Comparison of ENCODE assay signal across 21 cellular contexts in genomic region chr10:34575882-34576281, GRCh38.
DNase-seq lines count a peak whose midpoint lies in the region; ATAC-seq and TF ChIP-seq lines count a peak whose summit lies in the region.
"Had no signal": no experiment of that assay in that cellular context is flagged by ENCODE, and none has a peak within 500 bp of the region (broad histone marks: within the 10 kb centered on the region; RNA-seq: fewer than 3 reads in every experiment).

No MANE protein-coding gene starts in this region.

- intact Hi-C loops in CD14-positive monocyte (cut with micrococcal nuclease): no loop called here

- no peaks in the 10 kb centered on the region for H3K4me1 Mint-ChIP-seq in CD14-positive monocyte

- in situ Hi-C loops in GM23248 (cut with MboI): no loop called here

- WGBS in GM23248 (ENCODE audit: low coverage in 1 of 2, low lambda C conversion rate in 2 of 2, missing lambda C conversion rate in 2 of 2), 2 experiments: 59 to 62% methylated on average over 3 of the region's 3 CpGs

- H3K36me3 ChIP-seq in GM23248 (ENCODE audit: low read depth) (no peaks in the 10 kb centered on the region), osteoblast (ENCODE audit: insufficient read depth, low read length) (no peaks in the 10 kb centered on the region)
- H3K36me3 ChIP-seq: BLaER1 treated with 17β-estradiol and CSF1 and Interleukin-3, amounts not matched to agents 10 nM and 100 nM had no signal

- H3K27ac Mint-ChIP-seq in CD14-positive monocyte: peak overlapping the region in 1 of 7 donors; percentile 6
- H3K27ac Mint-ChIP-seq: activated CD4-positive, alpha-beta memory T cell treated with anti-CD3 and anti-CD28 coated beads for 36 hours; activated naive CD4-positive, alpha-beta T cell treated with anti-CD3 and anti-CD28 coated beads, Interleukin-2, amount 50 U/mL, for 72 hours; activated T-cell treated with anti-CD3 and anti-CD28 coated beads, Interleukin-2, amount 50 U/mL, for 24 hours; dendritic cell treated with granulocyte-macrophage colony-stimulating factor and Interleukin-4, amounts not matched to agents 40 ng/mL and 50 ng/mL, for 4 days had no signal

- H3K27me3 ChIP-seq in GM23248 (replicated peaks; ENCODE audit: insufficient read depth) (no peaks in the 10 kb centered on the region), osteoblast (ENCODE audit: insufficient read depth, low read length) (no peaks in the 10 kb centered on the region)
- H3K27me3 ChIP-seq: BLaER1 treated with 17β-estradiol and CSF1 and Interleukin-3, amounts not matched to agents 10 nM and 100 nM; body of pancreas; hepatocyte; testis had no signal

- H3K4me1 ChIP-seq in GM23248 (ENCODE audit: insufficient read depth) (peaks cover 18% of the 10 kb centered on the region), osteoblast (ENCODE audit: insufficient read depth, low read length) (peaks cover 7% of the 10 kb centered on the region)
- H3K4me1 ChIP-seq: testis had no signal

- H2AFZ ChIP-seq in GM23248 (no peak overlapping the region), osteoblast (ENCODE audit: low read length) (no peak overlapping the region)
- H2AFZ ChIP-seq: hepatocyte had no signal

- H3K79me2 ChIP-seq in GM23248 (ENCODE audit: insufficient read depth): peaks cover 24% of the 10 kb centered on the region; the same call in 1 of the 2 replicates
- peaks cover 3% of the 10 kb centered on the region for H3K79me2 ChIP-seq in osteoblast (ENCODE audit: insufficient read depth, low read length)

- H3K4me3 ChIP-seq in GM23248 (no peak overlapping the region), fibroblast of mammary gland (ENCODE audit: control insufficient read depth, low read depth, low read length) (no peak overlapping the region), osteoblast (ENCODE audit: insufficient read depth, low read length) (no peak overlapping the region)
- H3K4me3 ChIP-seq: BLaER1 treated with 17β-estradiol and CSF1 and Interleukin-3, amounts not matched to agents 10 nM and 100 nM; body of pancreas; hepatocyte; testis had no signal

- no peak for ATAC-seq in HG02588 (IDR thresholded peaks at IDR 0.05; ENCODE audit: unreplicated experiment)
- ATAC-seq in GM18519 (IDR thresholded peaks at IDR 0.05; ENCODE audit: low FRiP score, unreplicated experiment): no peak
- ATAC-seq in GM21390 (IDR thresholded peaks at IDR 0.05; ENCODE audit: unreplicated experiment): no peak
- ATAC-seq: activated naive CD4-positive, alpha-beta T cell treated with anti-CD3 and anti-CD28 coated beads, Interleukin-2, amount 50 U/mL, for 72 hours; body of pancreas; HepG2 had no signal

- no peak for TF ChIP-seq CTCF in fibroblast of mammary gland (conservative IDR thresholded peaks at IDR 0.05; ENCODE audit: control insufficient read depth, insufficient read depth, low read depth, low read length)
- TF ChIP-seq CTCF in osteoblast (IDR thresholded peaks at IDR 0.05; ENCODE audit: extremely low read depth, low read depth, low read length): no peak
- no peak for TF ChIP-seq CTCF in CD14-positive monocyte (IDR thresholded peaks at IDR 0.05)

- H3K9ac ChIP-seq in GM23248: no peak overlapping the region
- H3K9ac ChIP-seq: BLaER1 treated with 17β-estradiol and CSF1 and Interleukin-3, amounts not matched to agents 10 nM and 100 nM had no signal

- H3K4me2 ChIP-seq in GM23248 (ENCODE audit: unreplicated experiment) (no peak overlapping the region), osteoblast (ENCODE audit: insufficient read depth, low read length) (no peak overlapping the region)
- H3K4me2 ChIP-seq: hepatocyte had no signal

- H3K4me3 Mint-ChIP-seq in CD14-positive monocyte: no peak overlapping the region
- H3K4me3 Mint-ChIP-seq: activated CD4-positive, alpha-beta memory T cell treated with anti-CD3 and anti-CD28 coated beads for 36 hours; activated T-cell treated with anti-CD3 and anti-CD28 coated beads, Interleukin-2, amount 50 U/mL, for 24 hours; dendritic cell treated with granulocyte-macrophage colony-stimulating factor and Interleukin-4, amounts not matched to agents 40 ng/mL and 50 ng/mL, for 4 days had no signal

- DNase-seq in GM23248 (peak; percentile 64), RPMI7951 (ENCODE audit: low read depth) (peak; percentile 28), fibroblast of mammary gland (ENCODE audit: low read depth) (peak; percentile 73), osteoblast (ENCODE audit: insufficient read length, low spot score, missing footprints) (peak; percentile 54), CD14-positive monocyte (ENCODE audit: low spot score) (no peak)
- DNase-seq: activated CD4-positive, alpha-beta memory T cell treated with anti-CD3 and anti-CD28 coated beads for 36 hours; activated T-cell treated with anti-CD3 and anti-CD28 coated beads, Interleukin-2, amount 50 U/mL, for 24 hours; body of pancreas; GF-D8; midbrain; NCI-H1694; testis had no signal

- peaks cover 0 to 4% (median 2%) of the 10 kb centered on the region in 3 donors for H3K27me3 Mint-ChIP-seq in CD14-positive monocyte (ENCODE audit: low read depth in 3 of 3)
- H3K27me3 Mint-ChIP-seq: activated CD4-positive, alpha-beta memory T cell treated with anti-CD3 and anti-CD28 coated beads for 36 hours; activated T-cell treated with anti-CD3 and anti-CD28 coated beads, Interleukin-2, amount 50 U/mL, for 24 hours; dendritic cell treated with granulocyte-macrophage colony-stimulating factor and Interleukin-4, amounts not matched to agents 40 ng/mL and 50 ng/mL, for 4 days had no signal

- H3K9me3 Mint-ChIP-seq in CD14-positive monocyte: peaks cover 0 to 2% (median 0%) of the 10 kb centered on the region in 7 donors
- H3K9me3 Mint-ChIP-seq: activated CD4-positive, alpha-beta memory T cell treated with anti-CD3 and anti-CD28 coated beads for 36 hours; activated naive CD4-positive, alpha-beta T cell treated with anti-CD3 and anti-CD28 coated beads, Interleukin-2, amount 50 U/mL, for 72 hours; activated T-cell treated with anti-CD3 and anti-CD28 coated beads, Interleukin-2, amount 50 U/mL, for 24 hours; dendritic cell treated with granulocyte-macrophage colony-stimulating factor and Interleukin-4, amounts not matched to agents 40 ng/mL and 50 ng/mL, for 4 days had no signal

- H4K20me1 ChIP-seq in GM23248 (ENCODE audit: insufficient read depth) (no peaks in the 10 kb centered on the region), osteoblast (ENCODE audit: insufficient read depth, low read length) (peaks cover 6% of the 10 kb centered on the region)

- no peak overlapping the region for H3K27ac ChIP-seq in GM23248
- no peak overlapping the region for H3K27ac ChIP-seq in osteoblast (ENCODE audit: low read depth, low read length)
- H3K27ac ChIP-seq: BLaER1 treated with 17β-estradiol and CSF1 and Interleukin-3, amounts not matched to agents 10 nM and 100 nM; body of pancreas; hepatocyte; testis; VCaP had no signal

- no peaks in the 10 kb centered on the region for H3K9me2 ChIP-seq in GM23248 (ENCODE audit: insufficient read depth)

- peaks cover 4% of the 10 kb centered on the region; the same call in 1 of the 2 replicates for H3F3A ChIP-seq in GM23248 (ENCODE audit: insufficient read depth)

- H3K9me3 ChIP-seq in GM23248 (ENCODE audit: low read depth): no peaks in the 10 kb centered on the region
- H3K9me3 ChIP-seq in osteoblast (ENCODE audit: low read depth, low read length): no peaks in the 10 kb centered on the region
- H3K9me3 ChIP-seq: BLaER1 treated with 17β-estradiol and CSF1 and Interleukin-3, amounts not matched to agents 10 nM and 100 nM; body of pancreas; testis had no signal

- no peaks in the 10 kb centered on the region for H3K36me3 Mint-ChIP-seq in CD14-positive monocyte
- H3K36me3 Mint-ChIP-seq: activated CD4-positive, alpha-beta memory T cell treated with anti-CD3 and anti-CD28 coated beads for 36 hours; activated naive CD4-positive, alpha-beta T cell treated with anti-CD3 and anti-CD28 coated beads, Interleukin-2, amount 50 U/mL, for 72 hours had no signal
